ENCODE assay signal across 8 cellular contexts in the genomic region with DNA sequence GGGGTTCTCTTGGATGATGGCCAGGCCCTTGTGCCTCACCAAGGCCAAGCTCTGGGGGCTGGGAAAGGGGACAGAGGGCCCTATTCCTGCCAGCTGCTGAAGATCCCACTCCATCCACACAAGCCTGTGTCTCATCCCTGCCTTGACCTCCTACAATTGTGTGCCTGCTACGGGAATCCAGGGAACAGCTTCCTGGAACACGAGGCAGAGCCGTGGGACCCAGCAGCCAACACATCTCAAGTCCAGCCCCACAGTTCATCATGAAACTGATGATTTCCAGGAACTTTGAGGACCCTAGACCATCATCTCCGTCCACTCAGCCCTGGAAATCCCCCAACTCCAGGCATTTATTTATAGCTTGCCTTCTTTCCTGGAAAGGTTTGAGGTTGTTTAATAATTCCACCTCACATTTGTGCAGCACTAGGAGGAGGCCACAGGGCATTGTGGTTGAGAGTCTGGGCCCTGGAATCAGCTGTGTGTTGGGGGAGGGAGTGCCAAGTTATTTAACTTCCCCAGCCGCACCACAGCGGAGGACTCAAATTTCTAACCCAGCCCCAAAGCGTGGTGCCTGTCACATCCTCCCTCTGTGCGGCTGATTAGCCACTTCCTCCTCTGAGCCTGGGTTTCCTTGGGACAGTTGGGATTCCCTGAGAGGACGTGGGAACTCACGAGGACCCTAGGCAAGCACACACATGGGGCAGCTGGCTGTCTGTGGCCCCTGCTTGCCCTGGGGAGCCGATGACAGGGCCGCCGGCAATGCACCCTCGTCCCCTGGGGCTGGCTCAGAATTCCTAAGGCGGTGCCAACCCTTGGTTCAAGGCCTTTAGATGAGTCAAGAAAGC. TPM values are rescaled to one million over a fixed set of nuclear protein-coding genes. Genes with fewer than 3 reads are reported as not detected.
A peak's percentile ranks its signal among the peaks of the same experiment; 100 is the strongest.
DNase-seq lines count a peak whose midpoint lies in the region; ATAC-seq and TF ChIP-seq lines count a peak whose summit lies in the region.

No MANE protein-coding gene starts in this region.

- H3K27me3 Mint-ChIP-seq in natural killer cell treated with Interleukin-12 subunit alpha and Interleukin-12 subunit beta and Interleukin-15 and Interleukin-18, amount 100 ng/mL, for 72 hours: peaks cover 0 to under 1% of the 10 kb centered on the region in 2 donors
- H3K27me3 Mint-ChIP-seq in CD4-positive, alpha-beta T cell: peaks cover 14% of the 10 kb centered on the region

- no peaks in the 10 kb centered on the region for H3K36me3 Mint-ChIP-seq in natural killer cell treated with Interleukin-12 subunit alpha and Interleukin-12 subunit beta and Interleukin-15 and Interleukin-18, amount 100 ng/mL, for 72 hours
- no peaks in the 10 kb centered on the region for H3K36me3 Mint-ChIP-seq in CD4-positive, alpha-beta T cell (ENCODE audit: low read depth)

- peaks cover 4% of the 10 kb centered on the region for H3K27me3 ChIP-seq in CD4-positive, alpha-beta T cell (ENCODE audit: control insufficient read depth, insufficient read depth, low read length)

- POLR2A ChIA-PET in CD4-positive, alpha-beta T cell (lab: Charles Lee): no interaction called here

- no peak overlapping the region for H3K4me3 Mint-ChIP-seq in natural killer cell treated with Interleukin-12 subunit alpha and Interleukin-12 subunit beta and Interleukin-15 and Interleukin-18, amount 100 ng/mL, for 72 hours
- no peak overlapping the region for H3K4me3 Mint-ChIP-seq in CD4-positive, alpha-beta T cell

- no peaks in the 10 kb centered on the region for H3K9me3 Mint-ChIP-seq in natural killer cell treated with Interleukin-12 subunit alpha and Interleukin-12 subunit beta and Interleukin-15 and Interleukin-18, amount 100 ng/mL, for 72 hours
- no peaks in the 10 kb centered on the region for H3K9me3 Mint-ChIP-seq in CD4-positive, alpha-beta T cell

- no peak overlapping the region for H3K27ac ChIP-seq in CD4-positive, alpha-beta T cell (ENCODE audit: low read depth, low read length)

- ATAC-seq in HG03442 (IDR thresholded peaks at IDR 0.05; ENCODE audit: unreplicated experiment) (peak; percentile 42), HG03457 (IDR thresholded peaks at IDR 0.05; ENCODE audit: unreplicated experiment) (no peak)
- ATAC-seq in natural killer cell treated with Interleukin-12 subunit alpha and Interleukin-12 subunit beta and Interleukin-15 and Interleukin-18, amount 100 ng/mL, for 72 hours: peak; percentile 64 to 69
- no peak for ATAC-seq in CD4-positive, alpha-beta T cell (ENCODE audit: poor library complexity)

- intact Hi-C loops in CD4-positive, alpha-beta T cell (cut with DNase I, micrococcal nuclease): no loop called here

- peaks cover 8 to 22% of the 10 kb centered on the region in 2 donors for H3K4me1 Mint-ChIP-seq in natural killer cell treated with Interleukin-12 subunit alpha and Interleukin-12 subunit beta and Interleukin-15 and Interleukin-18, amount 100 ng/mL, for 72 hours (ENCODE audit: low read depth in 2 of 2)
- no peaks in the 10 kb centered on the region for H3K4me1 Mint-ChIP-seq in CD4-positive, alpha-beta T cell (ENCODE audit: low read depth)

- in situ Hi-C loops in Caki2 (cut with HindIII; ENCODE audit: low pct_unique_long_range_greater_than_20kb, low sequenced_read_pairs): no loop called here

- no peak for TF ChIP-seq CTCF in CD4-positive, alpha-beta T cell (IDR thresholded peaks at IDR 0.05)

- CTCF ChIA-PET in CD4-positive, alpha-beta T cell (lab: Charles Lee): no interaction called here

- peak overlapping the region in 1 of 2 donors; percentile 45 for H3K27ac Mint-ChIP-seq in natural killer cell treated with Interleukin-12 subunit alpha and Interleukin-12 subunit beta and Interleukin-15 and Interleukin-18, amount 100 ng/mL, for 72 hours
- no peak overlapping the region for H3K27ac Mint-ChIP-seq in CD4-positive, alpha-beta T cell

- H3K9me3 ChIP-seq in CD4-positive, alpha-beta T cell (ENCODE audit: control insufficient read depth, low read length): no peaks in the 10 kb centered on the region

- peak; percentile 86 for DNase-seq in Caki2 (ENCODE audit: low read depth)
- DNase-seq in T1000 (lab: John Stamatoyannopoulos, UW): peak; percentile 83
- DNase-seq in fibroblast of peridontal ligament (ENCODE audit: extremely low read depth): peak; percentile 84
- no peak for DNase-seq in natural killer cell treated with Interleukin-12 subunit alpha and Interleukin-12 subunit beta and Interleukin-15 and Interleukin-18, amount 100 ng/mL, for 72 hours (ENCODE audit: low spot score)
- no peak for DNase-seq in CD4-positive, alpha-beta T cell
- no peak for DNase-seq in activated gamma-delta T cell (lab: John Stamatoyannopoulos, UW)

RNA-seq across cellular contexts. Expression of gene GGTA1, which starts 58.2 kb away (rescaled TPM):
- not detected in 2 replicates for total RNA-seq in Caki2 (2014; rRNA removed; shearing (Covaris generic); ENCODE audit: low replicate concordance)
- total RNA-seq in natural killer cell treated with Interleukin-12 subunit alpha and Interleukin-12 subunit beta and Interleukin-15 and Interleukin-18, amount 100 ng/mL, for 72 hours: not detected
- not detected for total RNA-seq in CD4-positive, alpha-beta T cell

Comparison
In these comparisons a context has a peak if more than half of its experiments do, and no peak if none do; other contexts are left out.
1. DNase-seq: peak in Caki2 (single experiment), T1000 (single experiment) and fibroblast of peridontal ligament (single experiment); none in natural killer cell treated with Interleukin-12 subunit alpha and Interleukin-12 subunit beta and Interleukin-15 and Interleukin-18, amount 100 ng/mL, for 72 hours (single experiment), CD4-positive, alpha-beta T cell (0 of 10) and activated gamma-delta T cell (single experiment).
2. ATAC-seq: peak in HG03442 (single experiment) and natural killer cell treated with Interleukin-12 subunit alpha and Interleukin-12 subunit beta and Interleukin-15 and Interleukin-18, amount 100 ng/mL, for 72 hours (2 of 2); none in CD4-positive, alpha-beta T cell (single experiment) and HG03457 (single experiment).